ENCODE assay signal across 13 cellular contexts in the genomic region with DNA sequence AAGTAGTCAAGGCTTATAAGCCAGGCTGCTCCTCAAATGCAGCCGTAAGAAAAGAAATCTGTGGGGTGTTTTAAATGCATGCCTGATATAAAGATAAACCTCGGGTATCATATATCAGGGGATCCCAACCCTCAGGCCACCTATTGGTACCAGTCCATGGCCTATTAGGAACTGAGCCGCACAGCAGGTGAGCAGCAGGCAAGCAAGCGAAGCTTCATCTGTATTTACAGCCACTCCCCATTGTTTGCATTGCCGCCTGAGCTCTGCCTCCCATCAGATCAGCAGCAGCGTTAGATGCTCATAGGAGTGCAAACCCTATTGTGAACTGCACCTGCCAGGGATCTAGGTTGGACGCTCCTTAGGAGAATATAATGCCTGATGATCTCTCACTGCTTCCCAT.
DNase-seq lines count a peak whose midpoint lies in the region; ATAC-seq and TF ChIP-seq lines count a peak whose summit lies in the region.
"Had no signal": no experiment of that assay in that cellular context is flagged by ENCODE, and none has a peak within 500 bp of the region (broad histone marks: within the 10 kb centered on the region; RNA-seq: fewer than 3 reads in every experiment).

No MANE protein-coding gene starts in this region.

- H3K4me1 Mint-ChIP-seq in activated CD8-positive, alpha-beta T cell treated with anti-CD3 and anti-CD28 coated beads for 36 hours (ENCODE audit: low read depth) = peaks cover 20% of the 10 kb centered on the region

- H3K9me2 ChIP-seq in Karpas-422 (replicated peaks; ENCODE audit: insufficient read depth, low read length) = no peaks in the 10 kb centered on the region

- no peak overlapping the region for H3K4me3 ChIP-seq in Karpas-422 (ENCODE audit: low read length)

- H3K4me3 Mint-ChIP-seq in activated CD8-positive, alpha-beta T cell treated with anti-CD3 and anti-CD28 coated beads for 36 hours = no peak overlapping the region

- no peak overlapping the region for H3K9ac ChIP-seq in Karpas-422 (ENCODE audit: low read length)

- no peaks in the 10 kb centered on the region for H3K9me3 Mint-ChIP-seq in activated CD8-positive, alpha-beta T cell treated with anti-CD3 and anti-CD28 coated beads for 36 hours
- H3K9me3 Mint-ChIP-seq: activated T-helper 2 cell treated with anti-CD3 and anti-CD28 coated beads, Interferon-gamma antibody, Interleukin-2, Interleukin-4, amounts not matched to agents 10 μg/mL and 5 μg/mL and 100 μg/mL, durations not matched to agents 14 hours and 24 hours and 36 hours had no signal

- no peaks in the 10 kb centered on the region for H4K20me1 ChIP-seq in Karpas-422 (ENCODE audit: insufficient read depth, low read depth, low read length)

- H3K27me3 ChIP-seq in Karpas-422 (ENCODE audit: low read length) = no peaks in the 10 kb centered on the region; the same call in 1 of the 2 replicates

- intact Hi-C loops in left colon (cut with DNase I, micrococcal nuclease) (no loop called here), head of caudate nucleus (cut with DNase I) (loop anchor here (2.0 to 5.0 kb wide), 2 partner anchors 89 to 297 kb away; no protein-coding TSS in a partner anchor)
- intact Hi-C loops in activated CD8-positive, alpha-beta T cell treated with anti-CD3 and anti-CD28 coated beads for 36 hours (cut with micrococcal nuclease) = loop anchor here (5.0 kb wide), 1 partner anchor 297 kb away; no protein-coding TSS in a partner anchor

- H3K79me2 ChIP-seq in Karpas-422 (ENCODE audit: low read length) = no peaks in the 10 kb centered on the region

- TF ChIP-seq CTCF in activated CD8-positive, alpha-beta T cell treated with anti-CD3 and anti-CD28 coated beads for 36 hours (IDR thresholded peaks at IDR 0.05) = no peak

- CTCF ChIA-PET in HEK293T (lab: Yijun Ruan, JAX) = interaction anchor here (0.8 kb wide), 1 partner anchor 297 kb away, joined by 4 read pairs; no protein-coding TSS in a partner anchor
- CTCF ChIA-PET in activated CD8-positive, alpha-beta T cell treated with anti-CD3 and anti-CD28 coated beads for 36 hours (lab: Charles Lee) = no interaction called here

- POLR2A ChIA-PET in HEK293T (lab: Yijun Ruan, JAX) = interaction anchor here (1.1 to 2.9 kb wide), 3 partner anchors 8 to 297 kb away, joined by 3 to 24 read pairs (median 4); no protein-coding TSS in a partner anchor
- POLR2A ChIA-PET in activated CD8-positive, alpha-beta T cell treated with anti-CD3 and anti-CD28 coated beads for 36 hours (lab: Charles Lee) = no interaction called here

- H3K36me3 Mint-ChIP-seq in activated CD8-positive, alpha-beta T cell treated with anti-CD3 and anti-CD28 coated beads for 36 hours (ENCODE audit: low read depth) = no peaks in the 10 kb centered on the region

- H3K27me3 Mint-ChIP-seq in activated CD8-positive, alpha-beta T cell treated with anti-CD3 and anti-CD28 coated beads for 36 hours = peaks cover 2% of the 10 kb centered on the region

- H2AFZ ChIP-seq in Karpas-422 (ENCODE audit: low read length) = no peak overlapping the region

- H3K27ac ChIP-seq in Karpas-422 (ENCODE audit: low read length) = no peak overlapping the region

- H3K9me3 ChIP-seq in Karpas-422 (ENCODE audit: low read length) = no peaks in the 10 kb centered on the region

- H3K4me1 ChIP-seq in Karpas-422 (ENCODE audit: low read length) = peaks cover 17% of the 10 kb centered on the region

- H3K4me2 ChIP-seq in Karpas-422 (ENCODE audit: low read depth, low read length, poor library complexity, severe bottlenecking) = no peak overlapping the region

- no peak overlapping the region for H3K27ac Mint-ChIP-seq in activated CD8-positive, alpha-beta T cell treated with anti-CD3 and anti-CD28 coated beads for 36 hours
- H3K27ac Mint-ChIP-seq: activated T-helper 2 cell treated with anti-CD3 and anti-CD28 coated beads, Interferon-gamma antibody, Interleukin-2, Interleukin-4, amounts not matched to agents 10 μg/mL and 5 μg/mL and 100 μg/mL, durations not matched to agents 14 hours and 24 hours and 36 hours had no signal

- no peaks in the 10 kb centered on the region for H3K36me3 ChIP-seq in Karpas-422 (ENCODE audit: insufficient read depth, low read length)

- peak; percentile 72 for DNase-seq in DMS53 treated with DMSO at 0.1 percent for 48 hours (lab: John Stamatoyannopoulos, UW; ENCODE audit: unreplicated experiment)
- peak; percentile 61 for DNase-seq in NCI-H1436 (lab: John Stamatoyannopoulos, UW)
- peak; percentile 75 for DNase-seq in NCI-H510A (lab: John Stamatoyannopoulos, UW)
- peak; percentile 61 to 75 for DNase-seq in left colon
- no peak for DNase-seq in Karpas-422
- DNase-seq in head of caudate nucleus = no peak
- no peak for DNase-seq in HEK293T (ENCODE audit: extremely low spot score)
- DNase-seq in activated CD8-positive, alpha-beta T cell treated with anti-CD3 and anti-CD28 coated beads for 36 hours = no peak
- DNase-seq: activated CD8-positive, alpha-beta memory T cell treated with anti-CD3 and anti-CD28 coated beads for 24 hours; amniotic stem cell; erythroblast; glutamatergic neuron had no signal

- ATAC-seq in left colon = peak; percentile 25
- ATAC-seq in activated CD8-positive, alpha-beta T cell treated with anti-CD3 and anti-CD28 coated beads for 36 hours = no peak

TF ChIP-seq in HEK293T, 16 proteins besides CTCF, POLR2A, EP300 and RAD21:
- no peak for TF ChIP-seq ELF4 (IDR thresholded peaks at IDR 0.05)
- TF ChIP-seq HDGF (IDR thresholded peaks at IDR 0.05; ENCODE audit: borderline replicate concordance) = no peak
- no peak for TF ChIP-seq LEF1 (IDR thresholded peaks at IDR 0.05; ENCODE audit: borderline replicate concordance)
- TF ChIP-seq SP1 (IDR thresholded peaks at IDR 0.05) = no peak
- TF ChIP-seq CTBP1 (IDR thresholded peaks at IDR 0.05; ENCODE audit: borderline replicate concordance) = no peak
- no peak for TF ChIP-seq FOXA1 (IDR thresholded peaks at IDR 0.05)
- no peak for TF ChIP-seq ARNT (IDR thresholded peaks at IDR 0.05)
- TF ChIP-seq L3MBTL2 (conservative IDR thresholded peaks at IDR 0.05) = no peak
- TF ChIP-seq ZNF384 (IDR thresholded peaks at IDR 0.05) = no peak
- TF ChIP-seq FOXM1 (IDR thresholded peaks at IDR 0.05; ENCODE audit: borderline replicate concordance) = no peak
- TF ChIP-seq TARDBP (IDR thresholded peaks at IDR 0.05) = no peak
- TF ChIP-seq FOXK2 (IDR thresholded peaks at IDR 0.05) = no peak
- no peak for TF ChIP-seq NFRKB (IDR thresholded peaks at IDR 0.05)
- no peak for TF ChIP-seq SUZ12 (IDR thresholded peaks at IDR 0.05)
- TF ChIP-seq BHLHE40 (IDR thresholded peaks at IDR 0.05; ENCODE audit: borderline replicate concordance) = no peak
- TF ChIP-seq, protein P1, sequence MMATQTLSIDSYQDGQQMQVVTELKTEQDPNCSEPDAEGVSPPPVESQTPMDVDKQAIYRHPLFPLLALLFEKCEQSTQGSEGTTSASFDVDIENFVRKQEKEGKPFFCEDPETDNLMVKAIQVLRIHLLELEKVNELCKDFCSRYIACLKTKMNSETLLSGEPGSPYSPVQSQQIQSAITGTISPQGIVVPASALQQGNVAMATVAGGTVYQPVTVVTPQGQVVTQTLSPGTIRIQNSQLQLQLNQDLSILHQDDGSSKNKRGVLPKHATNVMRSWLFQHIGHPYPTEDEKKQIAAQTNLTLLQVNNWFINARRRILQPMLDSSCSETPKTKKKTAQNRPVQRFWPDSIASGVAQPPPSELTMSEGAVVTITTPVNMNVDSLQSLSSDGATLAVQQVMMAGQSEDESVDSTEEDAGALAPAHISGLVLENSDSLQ (IDR thresholded peaks at IDR 0.05) = no peak

Comparison
In these comparisons a context has a peak if more than half of its experiments do, and no peak if none do; other contexts are left out.
1. DNase-seq: peak in DMS53 treated with DMSO at 0.1 percent for 48 hours (single experiment), NCI-H1436 (single experiment), NCI-H510A (single experiment) and left colon (2 of 2); none in Karpas-422 (single experiment), head of caudate nucleus (0 of 42), HEK293T (single experiment) and activated CD8-positive, alpha-beta T cell treated with anti-CD3 and anti-CD28 coated beads for 36 hours (single experiment).
2. intact Hi-C loops: an anchor here in head of caudate nucleus (2.0 to 5.0 kb wide) and activated CD8-positive, alpha-beta T cell treated with anti-CD3 and anti-CD28 coated beads for 36 hours (5.0 kb wide); none called in left colon.